Comparison of ENCODE assay signal across 17 cellular contexts in the genomic region with DNA sequence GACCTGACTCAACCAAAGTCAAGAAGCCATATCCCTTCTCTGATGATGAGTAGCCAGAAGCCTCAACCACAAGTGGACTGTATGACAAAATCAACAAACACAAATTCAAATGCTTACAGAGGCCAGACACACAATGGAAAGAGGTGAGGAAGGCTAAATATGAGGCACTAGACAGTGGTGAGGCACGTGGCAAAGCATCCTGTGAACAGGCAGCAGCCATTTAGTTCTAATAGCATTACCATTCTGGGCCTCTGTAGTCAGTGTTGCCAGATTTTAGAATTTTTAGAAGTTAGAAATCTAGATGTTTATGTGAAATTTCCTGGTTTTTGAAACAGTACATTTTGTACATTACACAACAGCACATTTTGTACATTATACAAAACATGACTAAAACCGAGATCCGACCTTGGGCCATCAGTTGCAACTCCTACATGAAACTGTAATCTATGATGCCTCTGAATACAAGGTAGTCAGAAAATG.
DNase-seq lines count a peak whose midpoint lies in the region; ATAC-seq lines count a peak whose summit lies in the region.
"Had no signal": no experiment of that assay in that cellular context is flagged by ENCODE, and none has a peak within 500 bp of the region (broad histone marks: within the 10 kb centered on the region; RNA-seq: fewer than 3 reads in every experiment).

No MANE protein-coding gene starts in this region.

- no peaks in the 10 kb centered on the region for H3K27me3 ChIP-seq in adipocyte (replicated peaks; ENCODE audit: control insufficient read depth, insufficient read depth, low read length)
- H3K27me3 ChIP-seq: right lobe of liver had no signal

- H3K9ac ChIP-seq in adipocyte (ENCODE audit: low read length), result peak overlapping the region; percentile 75

- peak; percentile 38 for DNase-seq in NCI-H1694 treated with DMSO at 0.1 percent for 48 hours (lab: John Stamatoyannopoulos, UW)
- no peak for DNase-seq in NCI-H1694 (lab: John Stamatoyannopoulos, UW)
- no peak for DNase-seq in adipocyte (ENCODE audit: low read depth)
- peak; percentile 5 for DNase-seq in myocyte (ENCODE audit: low read depth)
- DNase-seq in DMS153 treated with DMSO at 0.1 percent for 48 hours (lab: John Stamatoyannopoulos, UW; ENCODE audit: unreplicated experiment), result no peak
- no peak for DNase-seq in HK-2 (ENCODE audit: unreplicated experiment)
- DNase-seq in NCI-H146 treated with DMSO at 0.1 percent for 48 hours (lab: John Stamatoyannopoulos, UW; ENCODE audit: unreplicated experiment), result no peak
- DNase-seq: 8988T; anterior cingulate cortex; CD8-positive, alpha-beta memory T cell; GF-D8; NCI-H1048; NCI-H510A; right lobe of liver had no signal

- no peaks in the 10 kb centered on the region for H3K9me3 ChIP-seq in adipocyte (ENCODE audit: control insufficient read depth, low read length)
- H3K9me3 ChIP-seq: right lobe of liver, thoracic aorta had no signal

- H3K4me3 ChIP-seq in adipocyte (ENCODE audit: low read length), result no peak overlapping the region
- H3K4me3 ChIP-seq: right lobe of liver, thoracic aorta had no signal

- H3K4me1 ChIP-seq in adipocyte (ENCODE audit: control insufficient read depth, insufficient read depth, low read length), result peaks cover 59% of the 10 kb centered on the region

- peak; percentile 43 for ATAC-seq in GM21390 (IDR thresholded peaks at IDR 0.05; ENCODE audit: unreplicated experiment)
- ATAC-seq: left lobe of liver, right lobe of liver had no signal

- H3K36me3 ChIP-seq in adipocyte (ENCODE audit: control insufficient read depth, insufficient read depth, low read length, severe bottlenecking), result no peaks in the 10 kb centered on the region
- H3K36me3 ChIP-seq: right lobe of liver, thoracic aorta had no signal

Comparison
In these comparisons a context has a peak if more than half of its experiments do, and no peak if none do; other contexts are left out.
1. DNase-seq: peak in NCI-H1694 treated with DMSO at 0.1 percent for 48 hours (single experiment) and myocyte (single experiment); none in NCI-H1694 (single experiment), adipocyte (single experiment), DMS153 treated with DMSO at 0.1 percent for 48 hours (single experiment), HK-2 (single experiment) and NCI-H146 treated with DMSO at 0.1 percent for 48 hours (single experiment).